In genomic region chr12:122861586-122861970, GRCh38 we compare ENCODE assay signal across 15 cellular contexts. TPM values are rescaled to one million over a fixed set of nuclear protein-coding genes. Genes with fewer than 3 reads are reported as not detected.
DNase-seq lines count a peak whose midpoint lies in the region; ATAC-seq and TF ChIP-seq lines count a peak whose summit lies in the region.
"Had no signal": no experiment of that assay in that cellular context is flagged by ENCODE, and none has a peak within 500 bp of the region (broad histone marks: within the 10 kb centered on the region; RNA-seq: fewer than 3 reads in every experiment).

No MANE protein-coding gene starts in this region.

- TF ChIP-seq POLR2A in gastrocnemius medialis (IDR thresholded peaks at IDR 0.05) = no peak

- no peak for DNase-seq in CD4-positive, CD25-positive, alpha-beta regulatory T cell
- DNase-seq in activated B cell treated with CpG ODN at 0.5 μM for 24 hours (no peak), right cardiac atrium (peak; percentile 8 to 56 (median 53)), gastrocnemius medialis (no peak), OCI-M1 (lab: John Stamatoyannopoulos, UW) (no peak), middle frontal gyrus (ENCODE audit: extremely low spot score, low spot score) (no peak)
- DNase-seq in stimulated activated effector memory CD8-positive, alpha-beta T cell treated with anti-CD3 and anti-CD28 coated beads, Interleukin-12 subunit alpha, Interleukin-12 subunit beta, amount 100 ng/mL, for 72 hours (ENCODE audit: low spot score in 2 of 2) = no peak
- DNase-seq: activated CD4-positive, CD25-positive, alpha-beta regulatory T cell; activated CD8-positive, alpha-beta memory T cell treated with anti-CD3 and anti-CD28 coated beads, Interleukin-2, amount 50 U/mL, for 48 hours; activated naive CD4-positive, alpha-beta T cell treated with anti-CD3 and anti-CD28 coated beads, Interleukin-2, amount 10 ng/mL, durations not matched to agents 7 days and 5 days; DMS79; NCI-H2081 treated with DMSO at 0.1 percent for 48 hours had no signal

- H3K4me1 ChIP-seq in CD4-positive, CD25-positive, alpha-beta regulatory T cell (ENCODE audit: control insufficient read depth, insufficient read depth, low read length, poor library complexity, severe bottlenecking) = peaks cover 6% of the 10 kb centered on the region
- no peaks in the 10 kb centered on the region for H3K4me1 ChIP-seq in right cardiac atrium (ENCODE audit: control insufficient read depth, insufficient read depth, low read length)
- peaks cover 10 to 15% of the 10 kb centered on the region in 2 donors for H3K4me1 ChIP-seq in gastrocnemius medialis

- intact Hi-C loops in activated B cell treated with CpG ODN at 0.5 μM for 24 hours (cut with micrococcal nuclease) (loop anchor here (5.0 kb wide), 2 partner anchors 36 to 224 kb away; partner anchors contain the start of gene VPS37B), right cardiac atrium (cut with DNase I) (loop anchor here in 3 of 4 donors (2.0 to 10.0 kb wide), 3 partner anchors 91 to 373 kb away; partner anchors contain the start of genes MPHOSPH9 (in 1 of the 3) and MTRFR (in 1 of the 3)), gastrocnemius medialis (cut with DNase I; ENCODE audit: low total_unique reads) (no loop called here)

- no peak overlapping the region for H3K4me3 Mint-ChIP-seq in CD4-positive, CD25-positive, alpha-beta regulatory T cell
- no peak overlapping the region for H3K4me3 Mint-ChIP-seq in activated B cell treated with CpG ODN at 0.5 μM for 24 hours
- no peak overlapping the region for H3K4me3 Mint-ChIP-seq in stimulated activated memory B cell treated with anti-CD40 and anti-IgM and Interleukin-4, amounts not matched to agents 10 μg/mL and 1 μg/mL and 100 μg/mL, for 72 hours
- no peak overlapping the region for H3K4me3 Mint-ChIP-seq in stimulated activated effector memory CD8-positive, alpha-beta T cell treated with anti-CD3 and anti-CD28 coated beads, Interleukin-12 subunit alpha, Interleukin-12 subunit beta, amount 100 ng/mL, for 72 hours
- H3K4me3 Mint-ChIP-seq: activated naive CD4-positive, alpha-beta T cell treated with anti-CD3 and anti-CD28 coated beads, Interleukin-2, amount 10 ng/mL, durations not matched to agents 7 days and 5 days had no signal

- no peak overlapping the region for H3K4me3 ChIP-seq in CD4-positive, CD25-positive, alpha-beta regulatory T cell (ENCODE audit: low read depth, low read length)
- H3K4me3 ChIP-seq in right cardiac atrium (ENCODE audit: low read length) = no peak overlapping the region
- H3K4me3 ChIP-seq in gastrocnemius medialis = no peak overlapping the region
- H3K4me3 ChIP-seq: suprapubic skin had no signal

- peaks cover 0 to 8% (median 3%) of the 10 kb centered on the region in 4 donors for H3K4me1 Mint-ChIP-seq in CD4-positive, CD25-positive, alpha-beta regulatory T cell
- peaks cover 59% of the 10 kb centered on the region for H3K4me1 Mint-ChIP-seq in activated B cell treated with CpG ODN at 0.5 μM for 24 hours
- peaks cover 63% of the 10 kb centered on the region for H3K4me1 Mint-ChIP-seq in stimulated activated memory B cell treated with anti-CD40 and anti-IgM and Interleukin-4, amounts not matched to agents 10 μg/mL and 1 μg/mL and 100 μg/mL, for 72 hours
- H3K4me1 Mint-ChIP-seq in stimulated activated effector memory CD8-positive, alpha-beta T cell treated with anti-CD3 and anti-CD28 coated beads, Interleukin-12 subunit alpha, Interleukin-12 subunit beta, amount 100 ng/mL, for 72 hours = peaks cover 10% of the 10 kb centered on the region

- H3K27me3 ChIP-seq in CD4-positive, CD25-positive, alpha-beta regulatory T cell (ENCODE audit: control insufficient read depth, insufficient read depth, low read length) = no peaks in the 10 kb centered on the region
- H3K27me3 ChIP-seq in right cardiac atrium (ENCODE audit: control insufficient read depth, insufficient read depth) = no peaks in the 10 kb centered on the region
- no peaks in the 10 kb centered on the region for H3K27me3 ChIP-seq in gastrocnemius medialis
- H3K27me3 ChIP-seq: suprapubic skin had no signal

- ATAC-seq in CD4-positive, CD25-positive, alpha-beta regulatory T cell (ENCODE audit: low read depth in 2 of 2) = no peak
- ATAC-seq in activated B cell treated with CpG ODN at 0.5 μM for 24 hours (ENCODE audit: low read depth) (no peak), right cardiac atrium (no peak), gastrocnemius medialis (no peak)
- ATAC-seq in stimulated activated memory B cell treated with anti-CD40 and anti-IgM and Interleukin-4, amounts not matched to agents 10 μg/mL and 1 μg/mL and 100 μg/mL, for 72 hours = no peak
- no peak for ATAC-seq in stimulated activated effector memory CD8-positive, alpha-beta T cell treated with anti-CD3 and anti-CD28 coated beads, Interleukin-12 subunit alpha, Interleukin-12 subunit beta, amount 100 ng/mL, for 72 hours

- POLR2A ChIA-PET in activated B cell treated with CpG ODN at 0.5 μM for 24 hours (lab: Charles Lee) = interaction anchor here (1.0 to 4.5 kb wide), 11 partner anchors 10 to 113 kb away, joined by 3 to 26 read pairs (median 6); partner anchors contain the start of genes ABCB9 and OGFOD2

- peaks cover 11% of the 10 kb centered on the region for H3K36me3 Mint-ChIP-seq in CD4-positive, CD25-positive, alpha-beta regulatory T cell
- peaks cover 76% of the 10 kb centered on the region for H3K36me3 Mint-ChIP-seq in activated B cell treated with CpG ODN at 0.5 μM for 24 hours (ENCODE audit: low read depth)
- H3K36me3 Mint-ChIP-seq in stimulated activated memory B cell treated with anti-CD40 and anti-IgM and Interleukin-4, amounts not matched to agents 10 μg/mL and 1 μg/mL and 100 μg/mL, for 72 hours = peaks cover 12% of the 10 kb centered on the region
- peaks cover 31% of the 10 kb centered on the region for H3K36me3 Mint-ChIP-seq in stimulated activated effector memory CD8-positive, alpha-beta T cell treated with anti-CD3 and anti-CD28 coated beads, Interleukin-12 subunit alpha, Interleukin-12 subunit beta, amount 100 ng/mL, for 72 hours

- TF ChIP-seq CTCF in activated B cell treated with CpG ODN at 0.5 μM for 24 hours (IDR thresholded peaks at IDR 0.05) (no peak), gastrocnemius medialis (IDR thresholded peaks at IDR 0.05 in 4 of 5, conservative IDR thresholded peaks at IDR 0.05 in 1 of 5) (no peak)

- H3K27ac ChIP-seq in CD4-positive, CD25-positive, alpha-beta regulatory T cell (ENCODE audit: insufficient read depth, low read length, poor library complexity, severe bottlenecking) = no peak overlapping the region
- no peak overlapping the region for H3K27ac ChIP-seq in right cardiac atrium (ENCODE audit: low read length)
- peak overlapping the region in 2 of 4 donors; percentile 3 to 45 for H3K27ac ChIP-seq in gastrocnemius medialis

- no peaks in the 10 kb centered on the region for H3K9me3 ChIP-seq in CD4-positive, CD25-positive, alpha-beta regulatory T cell (ENCODE audit: control insufficient read depth in 2 of 2, low read length in 2 of 2)
- no peaks in the 10 kb centered on the region for H3K9me3 ChIP-seq in right cardiac atrium (ENCODE audit: control insufficient read depth, low read length)
- no peaks in the 10 kb centered on the region for H3K9me3 ChIP-seq in gastrocnemius medialis
- H3K9me3 ChIP-seq: suprapubic skin had no signal

- WGBS in right cardiac atrium = 68% methylated on average over 5 of the region's 5 CpGs

- peaks cover 13% of the 10 kb centered on the region for H3K36me3 ChIP-seq in CD4-positive, CD25-positive, alpha-beta regulatory T cell (ENCODE audit: control insufficient read depth, insufficient read depth, low read length)
- H3K36me3 ChIP-seq in gastrocnemius medialis = peaks cover 0 to under 1% of the 10 kb centered on the region in 2 donors

- peak overlapping the region in 2 of 3 donors; percentile 71 to 73 for H3K27ac Mint-ChIP-seq in CD4-positive, CD25-positive, alpha-beta regulatory T cell
- peak overlapping the region; percentile 59 for H3K27ac Mint-ChIP-seq in activated B cell treated with CpG ODN at 0.5 μM for 24 hours
- peak overlapping the region; percentile 76 for H3K27ac Mint-ChIP-seq in stimulated activated memory B cell treated with anti-CD40 and anti-IgM and Interleukin-4, amounts not matched to agents 10 μg/mL and 1 μg/mL and 100 μg/mL, for 72 hours
- no peak overlapping the region for H3K27ac Mint-ChIP-seq in stimulated activated effector memory CD8-positive, alpha-beta T cell treated with anti-CD3 and anti-CD28 coated beads, Interleukin-12 subunit alpha, Interleukin-12 subunit beta, amount 100 ng/mL, for 72 hours
- H3K27ac Mint-ChIP-seq: activated naive CD4-positive, alpha-beta T cell treated with anti-CD3 and anti-CD28 coated beads, Interleukin-2, amount 10 ng/mL, durations not matched to agents 7 days and 5 days; progenitor cell of endocrine pancreas had no signal

- CTCF ChIA-PET in activated B cell treated with CpG ODN at 0.5 μM for 24 hours (lab: Charles Lee) = interaction anchor here (1.2 to 9.9 kb wide), 12 partner anchors 9 to 377 kb away, joined by 3 to 145 read pairs (median 6); no protein-coding TSS in a partner anchor

- in situ Hi-C loops in gastrocnemius medialis (cut with MboI; ENCODE audit: low sequenced_read_pairs in 4 of 4) = loop anchor here in 1 of 4 donors (5.0 kb wide), 1 partner anchor 91 kb away; no protein-coding TSS in a partner anchor

- no peaks in the 10 kb centered on the region for H3K9me3 Mint-ChIP-seq in CD4-positive, CD25-positive, alpha-beta regulatory T cell
- no peaks in the 10 kb centered on the region for H3K9me3 Mint-ChIP-seq in activated B cell treated with CpG ODN at 0.5 μM for 24 hours
- H3K9me3 Mint-ChIP-seq in stimulated activated memory B cell treated with anti-CD40 and anti-IgM and Interleukin-4, amounts not matched to agents 10 μg/mL and 1 μg/mL and 100 μg/mL, for 72 hours = no peaks in the 10 kb centered on the region
- H3K9me3 Mint-ChIP-seq in stimulated activated effector memory CD8-positive, alpha-beta T cell treated with anti-CD3 and anti-CD28 coated beads, Interleukin-12 subunit alpha, Interleukin-12 subunit beta, amount 100 ng/mL, for 72 hours = no peaks in the 10 kb centered on the region
- H3K9me3 Mint-ChIP-seq: activated naive CD4-positive, alpha-beta T cell treated with anti-CD3 and anti-CD28 coated beads, Interleukin-2, amount 10 ng/mL, durations not matched to agents 7 days and 5 days had no signal

- H3K27me3 Mint-ChIP-seq in CD4-positive, CD25-positive, alpha-beta regulatory T cell = no peaks in the 10 kb centered on the region
- no peaks in the 10 kb centered on the region for H3K27me3 Mint-ChIP-seq in activated B cell treated with CpG ODN at 0.5 μM for 24 hours
- H3K27me3 Mint-ChIP-seq in stimulated activated memory B cell treated with anti-CD40 and anti-IgM and Interleukin-4, amounts not matched to agents 10 μg/mL and 1 μg/mL and 100 μg/mL, for 72 hours = no peaks in the 10 kb centered on the region
- H3K27me3 Mint-ChIP-seq: activated naive CD4-positive, alpha-beta T cell treated with anti-CD3 and anti-CD28 coated beads, Interleukin-2, amount 10 ng/mL, durations not matched to agents 7 days and 5 days; progenitor cell of endocrine pancreas had no signal

RNA-seq across cellular contexts. Expression of gene HIP1R, which starts 26.3 kb away (rescaled TPM):
- 56.0 TPM for total RNA-seq in CD4-positive, CD25-positive, alpha-beta regulatory T cell
- 1 to 10 TPM; 3.8 to 7.0 (median 4.7) TPM for polyA plus RNA-seq in CD4-positive, CD25-positive, alpha-beta regulatory T cell
- total RNA-seq in activated B cell treated with CpG ODN at 0.5 μM for 24 hours (132 and 154 TPM in 2 replicates), right cardiac atrium (10 to 100 TPM; 25.0 to 48.7 (median 34.2) TPM), gastrocnemius medialis (10 to 100 TPM in 3 of 4 donors, 1 to 10 TPM in 1; 9.3 to 14.8 (median 14.5) TPM)
- polyA plus RNA-seq in right cardiac atrium = 34.9 TPM

RNA-seq across cellular contexts. Expression of gene VPS37B, which starts 34.3 kb away (rescaled TPM):
- 99.2 TPM for total RNA-seq in CD4-positive, CD25-positive, alpha-beta regulatory T cell
- 10 to 100 TPM; 19.0 to 23.4 (median 20.9) TPM for polyA plus RNA-seq in CD4-positive, CD25-positive, alpha-beta regulatory T cell
- total RNA-seq in activated B cell treated with CpG ODN at 0.5 μM for 24 hours (51.4 and 54.1 TPM in 2 replicates), right cardiac atrium (10 to 100 TPM; 17.9 to 22.2 (median 18.9) TPM), gastrocnemius medialis (1 to 10 TPM; 4.8 to 8.2 (median 7.6) TPM)
- 21.1 TPM for polyA plus RNA-seq in right cardiac atrium

Comparison
In these comparisons a context has a peak if more than half of its experiments do, and no peak if none do; other contexts are left out.
1. DNase-seq: peak in right cardiac atrium (3 of 3); none in CD4-positive, CD25-positive, alpha-beta regulatory T cell (0 of 3), activated B cell treated with CpG ODN at 0.5 μM for 24 hours (single experiment), gastrocnemius medialis (0 of 2), OCI-M1 (single experiment), middle frontal gyrus (single experiment) and stimulated activated effector memory CD8-positive, alpha-beta T cell treated with anti-CD3 and anti-CD28 coated beads, Interleukin-12 subunit alpha, Interleukin-12 subunit beta, amount 100 ng/mL, for 72 hours (0 of 2).